In the genomic region with DNA sequence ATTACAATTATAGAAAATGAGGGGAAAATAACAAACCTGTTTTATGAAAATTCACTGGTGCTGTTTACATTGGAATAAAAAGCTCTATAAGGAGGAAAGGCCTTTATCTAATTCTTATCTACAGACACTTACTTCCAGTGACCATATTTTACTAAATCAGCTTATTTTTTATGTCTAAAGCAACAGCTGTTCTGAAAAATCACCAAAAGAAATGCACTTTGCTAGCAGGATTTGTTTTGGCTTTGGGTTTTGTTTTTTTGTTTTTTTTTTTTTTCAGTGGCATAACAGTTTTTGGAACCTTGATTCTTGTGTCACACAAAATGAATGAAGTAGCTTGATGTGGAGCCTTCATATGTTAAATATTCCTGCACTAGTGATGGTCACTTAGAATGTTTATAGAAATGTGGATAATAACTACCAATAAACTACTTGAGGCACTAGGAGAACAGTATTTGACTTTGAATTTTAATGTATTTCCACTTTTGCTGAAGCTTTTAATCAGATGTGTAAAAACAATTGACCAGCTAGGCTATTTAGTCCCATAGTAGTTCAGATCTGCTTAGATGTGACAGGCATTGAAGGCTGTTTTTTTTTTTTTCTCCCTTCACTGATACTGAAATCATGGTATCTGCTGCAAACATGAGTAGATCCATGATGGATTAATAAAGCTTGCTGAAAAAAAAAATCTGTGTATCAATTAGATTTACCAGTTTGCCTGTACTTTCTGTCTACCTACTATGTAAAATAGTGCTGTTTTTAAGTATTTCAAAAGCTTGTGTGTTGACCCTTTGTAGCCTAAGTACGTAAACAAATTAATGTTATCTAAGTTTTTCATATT, we compare ENCODE assay signal across 1 cellular context.
TF ChIP-seq lines count a peak whose summit lies in the region.

No MANE protein-coding gene starts in this region.

TF ChIP-seq in K562, 482 proteins besides CTCF, POLR2A, EP300 and RAD21 (continued from another document and continues in another):
- TF ChIP-seq, protein P1, sequence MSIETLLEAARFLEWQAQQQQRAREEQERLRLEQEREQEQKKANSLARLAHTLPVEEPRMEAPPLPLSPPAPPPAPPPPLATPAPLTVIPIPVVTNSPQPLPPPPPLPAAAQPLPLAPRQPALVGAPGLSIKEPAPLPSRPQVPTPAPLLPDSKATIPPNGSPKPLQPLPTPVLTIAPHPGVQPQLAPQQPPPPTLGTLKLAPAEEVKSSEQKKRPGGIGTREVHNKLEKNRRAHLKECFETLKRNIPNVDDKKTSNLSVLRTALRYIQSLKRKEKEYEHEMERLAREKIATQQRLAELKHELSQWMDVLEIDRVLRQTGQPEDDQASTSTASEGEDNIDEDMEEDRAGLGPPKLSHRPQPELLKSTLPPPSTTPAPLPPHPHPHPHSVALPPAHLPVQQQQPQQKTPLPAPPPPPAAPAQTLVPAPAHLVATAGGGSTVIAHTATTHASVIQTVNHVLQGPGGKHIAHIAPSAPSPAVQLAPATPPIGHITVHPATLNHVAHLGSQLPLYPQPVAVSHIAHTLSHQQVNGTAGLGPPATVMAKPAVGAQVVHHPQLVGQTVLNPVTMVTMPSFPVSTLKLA (conservative IDR thresholded peaks at IDR 0.05): 0 out of 4 replicates have a peak, but pooled peaks of 1 of the 2 experiments have one; percentile 4
- TF ChIP-seq POLR3A (IDR thresholded peaks at IDR 0.05; ENCODE audit: borderline replicate concordance, extremely low read depth, insufficient read depth, insufficient read length) (no peak), GTF2A2 (tag; IDR thresholded peaks at IDR 0.05) (no peak), NR2C2 (CRISPR knock-in tag; IDR thresholded peaks at IDR 0.05) (no peak), NR2C2 (tag; IDR thresholded peaks at IDR 0.05) (no peak), ZNF707 (CRISPR knock-in tag; conservative IDR thresholded peaks at IDR 0.05) (no peak), ESRRB (CRISPR knock-in tag; IDR thresholded peaks at IDR 0.05; ENCODE audit: borderline replicate concordance) (no peak), CHD4 (IDR thresholded peaks at IDR 0.05; ENCODE audit: insufficient read depth, insufficient replicate concordance, low read depth, low read length, poor library complexity, severe bottlenecking) (no peak), ZEB2 (IDR thresholded peaks at IDR 0.05) (no peak), LARP7 (IDR thresholded peaks at IDR 0.05) (0 out of 2 replicates have a peak, but pooled peaks have one; percentile 50), TCF7 (IDR thresholded peaks at IDR 0.05; ENCODE audit: borderline replicate concordance) (no peak), EZH2 (IDR thresholded peaks at IDR 0.05; ENCODE audit: borderline replicate concordance, low read depth, low read length) (no peak), FOXJ3 (CRISPR knock-in tag; IDR thresholded peaks at IDR 0.05) (no peak), SREBF2 (CRISPR knock-in tag; IDR thresholded peaks at IDR 0.05) (no peak), SUPT5H (IDR thresholded peaks at IDR 0.05) (0 out of 2 replicates have a peak, but pooled peaks have one; percentile 3), CHD1 (IDR thresholded peaks at IDR 0.05; ENCODE audit: low read length) (peak; percentile 79), MYNN (IDR thresholded peaks at IDR 0.05) (no peak), MYNN (CRISPR knock-in tag; IDR thresholded peaks at IDR 0.05) (no peak), C11orf30 (IDR thresholded peaks at IDR 0.05; ENCODE audit: low read depth) (peak; percentile 68), POLR2G (IDR thresholded peaks at IDR 0.05; ENCODE audit: low read depth, low read length) (peak; percentile 48; the same call in 1 of the 2 replicates), ZNF431 (CRISPR knock-in tag; IDR thresholded peaks at IDR 0.05) (no peak), SP1 (CRISPR knock-in tag; IDR thresholded peaks at IDR 0.05) (0 out of 2 replicates have a peak, but pooled peaks have one; percentile 14), EGR1 (conservative IDR thresholded peaks at IDR 0.05) (no peak), GABPB2 (CRISPR knock-in tag; conservative IDR thresholded peaks at IDR 0.05) (no peak), IFI16 (CRISPR knock-in tag; IDR thresholded peaks at IDR 0.05) (no peak), SAFB2 (IDR thresholded peaks at IDR 0.05; ENCODE audit: borderline replicate concordance, low read depth, low read length, severe bottlenecking) (no peak), ZNF384 (IDR thresholded peaks at IDR 0.05; ENCODE audit: low read depth, low read length) (0 out of 2 replicates have a peak, but pooled peaks have one; percentile 26), NCOA4 (IDR thresholded peaks at IDR 0.05; ENCODE audit: partially characterized antibody) (no peak), DACH1 (IDR thresholded peaks at IDR 0.05; ENCODE audit: partially characterized antibody) (peak; percentile 67)
- TF ChIP-seq, protein P2, sequence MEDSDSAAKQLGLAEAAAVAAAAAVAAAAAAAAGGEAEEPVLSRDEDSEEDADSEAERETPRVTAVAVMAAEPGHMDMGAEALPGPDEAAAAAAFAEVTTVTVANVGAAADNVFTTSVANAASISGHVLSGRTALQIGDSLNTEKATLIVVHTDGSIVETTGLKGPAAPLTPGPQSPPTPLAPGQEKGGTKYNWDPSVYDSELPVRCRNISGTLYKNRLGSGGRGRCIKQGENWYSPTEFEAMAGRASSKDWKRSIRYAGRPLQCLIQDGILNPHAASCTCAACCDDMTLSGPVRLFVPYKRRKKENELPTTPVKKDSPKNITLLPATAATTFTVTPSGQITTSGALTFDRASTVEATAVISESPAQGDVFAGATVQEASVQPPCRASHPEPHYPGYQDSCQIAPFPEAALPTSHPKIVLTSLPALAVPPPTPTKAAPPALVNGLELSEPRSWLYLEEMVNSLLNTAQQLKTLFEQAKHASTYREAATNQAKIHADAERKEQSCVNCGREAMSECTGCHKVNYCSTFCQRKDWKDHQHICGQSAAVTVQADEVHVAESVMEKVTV (CRISPR knock-in tag; IDR thresholded peaks at IDR 0.05): no peak
- TF ChIP-seq, protein P3, sequence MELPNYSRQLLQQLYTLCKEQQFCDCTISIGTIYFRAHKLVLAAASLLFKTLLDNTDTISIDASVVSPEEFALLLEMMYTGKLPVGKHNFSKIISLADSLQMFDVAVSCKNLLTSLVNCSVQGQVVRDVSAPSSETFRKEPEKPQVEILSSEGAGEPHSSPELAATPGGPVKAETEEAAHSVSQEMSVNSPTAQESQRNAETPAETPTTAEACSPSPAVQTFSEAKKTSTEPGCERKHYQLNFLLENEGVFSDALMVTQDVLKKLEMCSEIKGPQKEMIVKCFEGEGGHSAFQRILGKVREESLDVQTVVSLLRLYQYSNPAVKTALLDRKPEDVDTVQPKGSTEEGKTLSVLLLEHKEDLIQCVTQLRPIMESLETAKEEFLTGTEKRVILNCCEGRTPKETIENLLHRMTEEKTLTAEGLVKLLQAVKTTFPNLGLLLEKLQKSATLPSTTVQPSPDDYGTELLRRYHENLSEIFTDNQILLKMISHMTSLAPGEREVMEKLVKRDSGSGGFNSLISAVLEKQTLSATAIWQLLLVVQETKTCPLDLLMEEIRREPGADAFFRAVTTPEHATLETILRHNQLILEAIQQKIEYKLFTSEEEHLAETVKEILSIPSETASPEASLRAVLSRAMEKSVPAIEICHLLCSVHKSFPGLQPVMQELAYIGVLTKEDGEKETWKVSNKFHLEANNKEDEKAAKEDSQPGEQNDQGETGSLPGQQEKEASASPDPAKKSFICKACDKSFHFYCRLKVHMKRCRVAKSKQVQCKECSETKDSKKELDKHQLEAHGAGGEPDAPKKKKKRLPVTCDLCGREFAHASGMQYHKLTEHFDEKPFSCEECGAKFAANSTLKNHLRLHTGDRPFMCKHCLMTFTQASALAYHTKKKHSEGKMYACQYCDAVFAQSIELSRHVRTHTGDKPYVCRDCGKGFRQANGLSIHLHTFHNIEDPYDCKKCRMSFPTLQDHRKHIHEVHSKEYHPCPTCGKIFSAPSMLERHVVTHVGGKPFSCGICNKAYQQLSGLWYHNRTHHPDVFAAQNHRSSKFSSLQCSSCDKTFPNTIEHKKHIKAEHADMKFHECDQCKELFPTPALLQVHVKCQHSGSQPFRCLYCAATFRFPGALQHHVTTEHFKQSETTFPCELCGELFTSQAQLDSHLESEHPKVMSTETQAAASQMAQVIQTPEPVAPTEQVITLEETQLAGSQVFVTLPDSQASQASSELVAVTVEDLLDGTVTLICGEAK (IDR thresholded peaks at IDR 0.05): peak; percentile 56; the same call in 1 of the 2 replicates
- TF ChIP-seq, protein P3 (CRISPR knock-in tag; IDR thresholded peaks at IDR 0.05): no peak
- TF ChIP-seq, protein P4, sequence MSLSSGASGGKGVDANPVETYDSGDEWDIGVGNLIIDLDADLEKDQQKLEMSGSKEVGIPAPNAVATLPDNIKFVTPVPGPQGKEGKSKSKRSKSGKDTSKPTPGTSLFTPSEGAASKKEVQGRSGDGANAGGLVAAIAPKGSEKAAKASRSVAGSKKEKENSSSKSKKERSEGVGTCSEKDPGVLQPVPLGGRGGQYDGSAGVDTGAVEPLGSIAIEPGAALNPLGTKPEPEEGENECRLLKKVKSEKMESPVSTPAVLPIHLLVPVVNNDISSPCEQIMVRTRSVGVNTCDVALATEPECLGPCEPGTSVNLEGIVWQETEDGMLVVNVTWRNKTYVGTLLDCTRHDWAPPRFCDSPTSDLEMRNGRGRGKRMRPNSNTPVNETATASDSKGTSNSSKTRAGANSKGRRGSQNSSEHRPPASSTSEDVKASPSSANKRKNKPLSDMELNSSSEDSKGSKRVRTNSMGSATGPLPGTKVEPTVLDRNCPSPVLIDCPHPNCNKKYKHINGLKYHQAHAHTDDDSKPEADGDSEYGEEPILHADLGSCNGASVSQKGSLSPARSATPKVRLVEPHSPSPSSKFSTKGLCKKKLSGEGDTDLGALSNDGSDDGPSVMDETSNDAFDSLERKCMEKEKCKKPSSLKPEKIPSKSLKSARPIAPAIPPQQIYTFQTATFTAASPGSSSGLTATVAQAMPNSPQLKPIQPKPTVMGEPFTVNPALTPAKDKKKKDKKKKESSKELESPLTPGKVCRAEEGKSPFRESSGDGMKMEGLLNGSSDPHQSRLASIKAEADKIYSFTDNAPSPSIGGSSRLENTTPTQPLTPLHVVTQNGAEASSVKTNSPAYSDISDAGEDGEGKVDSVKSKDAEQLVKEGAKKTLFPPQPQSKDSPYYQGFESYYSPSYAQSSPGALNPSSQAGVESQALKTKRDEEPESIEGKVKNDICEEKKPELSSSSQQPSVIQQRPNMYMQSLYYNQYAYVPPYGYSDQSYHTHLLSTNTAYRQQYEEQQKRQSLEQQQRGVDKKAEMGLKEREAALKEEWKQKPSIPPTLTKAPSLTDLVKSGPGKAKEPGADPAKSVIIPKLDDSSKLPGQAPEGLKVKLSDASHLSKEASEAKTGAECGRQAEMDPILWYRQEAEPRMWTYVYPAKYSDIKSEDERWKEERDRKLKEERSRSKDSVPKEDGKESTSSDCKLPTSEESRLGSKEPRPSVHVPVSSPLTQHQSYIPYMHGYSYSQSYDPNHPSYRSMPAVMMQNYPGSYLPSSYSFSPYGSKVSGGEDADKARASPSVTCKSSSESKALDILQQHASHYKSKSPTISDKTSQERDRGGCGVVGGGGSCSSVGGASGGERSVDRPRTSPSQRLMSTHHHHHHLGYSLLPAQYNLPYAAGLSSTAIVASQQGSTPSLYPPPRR (CRISPR knock-in tag; IDR thresholded peaks at IDR 0.05; ENCODE audit: borderline replicate concordance): no peak
- TF ChIP-seq, protein P5, sequence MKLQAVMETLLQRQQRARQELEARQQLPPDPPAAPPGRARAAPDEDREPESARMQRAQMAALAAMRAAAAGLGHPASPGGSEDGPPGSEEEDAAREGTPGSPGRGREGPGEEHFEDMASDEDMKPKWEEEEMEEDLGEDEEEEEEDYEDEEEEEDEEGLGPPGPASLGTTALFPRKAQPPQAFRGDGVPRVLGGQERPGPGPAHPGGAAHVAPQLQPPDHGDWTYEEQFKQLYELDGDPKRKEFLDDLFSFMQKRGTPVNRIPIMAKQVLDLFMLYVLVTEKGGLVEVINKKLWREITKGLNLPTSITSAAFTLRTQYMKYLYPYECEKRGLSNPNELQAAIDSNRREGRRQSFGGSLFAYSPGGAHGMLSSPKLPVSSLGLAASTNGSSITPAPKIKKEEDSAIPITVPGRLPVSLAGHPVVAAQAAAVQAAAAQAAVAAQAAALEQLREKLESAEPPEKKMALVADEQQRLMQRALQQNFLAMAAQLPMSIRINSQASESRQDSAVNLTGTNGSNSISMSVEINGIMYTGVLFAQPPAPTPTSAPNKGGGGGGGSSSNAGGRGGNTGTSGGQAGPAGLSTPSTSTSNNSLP (IDR thresholded peaks at IDR 0.05; ENCODE audit: borderline replicate concordance, low read depth, low read length): no peak
- TF ChIP-seq, protein P6, sequence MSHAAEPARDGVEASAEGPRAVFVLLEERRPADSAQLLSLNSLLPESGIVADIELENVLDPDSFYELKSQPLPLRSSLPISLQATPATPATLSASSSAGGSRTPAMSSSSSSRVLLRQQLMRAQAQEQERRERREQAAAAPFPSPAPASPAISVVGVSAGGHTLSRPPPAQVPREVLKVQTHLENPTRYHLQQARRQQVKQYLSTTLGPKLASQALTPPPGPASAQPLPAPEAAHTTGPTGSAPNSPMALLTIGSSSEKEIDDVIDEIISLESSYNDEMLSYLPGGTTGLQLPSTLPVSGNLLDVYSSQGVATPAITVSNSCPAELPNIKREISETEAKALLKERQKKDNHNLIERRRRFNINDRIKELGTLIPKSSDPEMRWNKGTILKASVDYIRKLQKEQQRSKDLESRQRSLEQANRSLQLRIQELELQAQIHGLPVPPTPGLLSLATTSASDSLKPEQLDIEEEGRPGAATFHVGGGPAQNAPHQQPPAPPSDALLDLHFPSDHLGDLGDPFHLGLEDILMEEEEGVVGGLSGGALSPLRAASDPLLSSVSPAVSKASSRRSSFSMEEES (CRISPR knock-in tag; IDR thresholded peaks at IDR 0.05): no peak
